8 cellular contexts compared by ENCODE assay signal in genomic region chr1:15524283-15525042, GRCh38. TPM values are rescaled to one million over a fixed set of nuclear protein-coding genes. Genes with fewer than 3 reads are reported as not detected.
A peak's percentile ranks its signal among the peaks of the same experiment; 100 is the strongest.
DNase-seq lines count a peak whose midpoint lies in the region; ATAC-seq and TF ChIP-seq lines count a peak whose summit lies in the region.

No MANE protein-coding gene starts in this region.

- no peaks in the 10 kb centered on the region for H3K9me3 ChIP-seq in SK-N-SH

- POLR2A ChIA-PET in SK-N-SH (lab: Yijun Ruan, JAX), result no interaction called here

- H3K9me2 ChIP-seq in SK-N-SH, result no peaks in the 10 kb centered on the region

- peaks cover 16% of the 10 kb centered on the region for H3F3A ChIP-seq in SK-N-SH (replicated peaks; ENCODE audit: insufficient read depth)

- no peaks in the 10 kb centered on the region; the same call in 1 of the 2 replicates for H4K20me1 ChIP-seq in SK-N-SH (ENCODE audit: insufficient read depth)

- H2AFZ ChIP-seq in SK-N-SH (ENCODE audit: low read depth), result no peak overlapping the region

- DNase-seq in GM04503 (ENCODE audit: low read depth) (peak; percentile 59), NCI-H1092 (lab: John Stamatoyannopoulos, UW) (peak; percentile 99), SK-N-SH (peak; percentile 95), glomerular endothelial cell (ENCODE audit: extremely low read depth, low read depth, low spot score) (peak; percentile 41), omental fat pad (ENCODE audit: low spot score) (peak; percentile 99)
- peak; percentile 99 for DNase-seq in activated naive CD4-positive, alpha-beta T cell treated with anti-CD3 and anti-CD28 coated beads, Interleukin-2, amount 50 U/mL, for 72 hours (ENCODE audit: low spot score in 2 of 2)

- no peak for TF ChIP-seq CTCF in SK-N-SH (IDR thresholded peaks at IDR 0.05)
- TF ChIP-seq CTCF in omental fat pad (IDR thresholded peaks at IDR 0.05), result no peak

- no peaks in the 10 kb centered on the region for H3K9me3 Mint-ChIP-seq in activated naive CD4-positive, alpha-beta T cell treated with anti-CD3 and anti-CD28 coated beads, Interleukin-2, amount 50 U/mL, for 72 hours

- no CpG with 5 or more reads among the region's 87 CpGs for WGBS in SK-N-SH (ENCODE audit: low lambda C conversion rate)

- H3K4me2 ChIP-seq in SK-N-SH, result no peak overlapping the region

- H3K9ac ChIP-seq in SK-N-SH, result peak overlapping the region; percentile 77; the same call in 1 of the 2 replicates

- peaks cover 6 to 7% of the 10 kb centered on the region in 2 experiments for H3K36me3 ChIP-seq in SK-N-SH (replicated peaks in 1 of 2; ENCODE audit: control insufficient read depth in 1 of 2, insufficient read depth in 2 of 2, low read length in 1 of 2)

- no peak for TF ChIP-seq EP300 in SK-N-SH (IDR thresholded peaks at IDR 0.05; ENCODE audit: borderline replicate concordance in 1 of 2, low read depth in 1 of 2, low read length in 1 of 2)

- peak overlapping the region; percentile 97 to 99 for H3K27ac Mint-ChIP-seq in activated naive CD4-positive, alpha-beta T cell treated with anti-CD3 and anti-CD28 coated beads, Interleukin-2, amount 50 U/mL, for 72 hours

- CTCF ChIA-PET in SK-N-SH (lab: Yijun Ruan, JAX), result no interaction called here

- H3K27ac ChIP-seq in SK-N-SH (ENCODE audit: low read depth in 2 of 2, low read length in 1 of 2) (peak overlapping the region; percentile 90 to 97), temporal lobe (ENCODE audit: low read depth, low read length) (peak overlapping the region; percentile 95)

- H3K36me3 Mint-ChIP-seq in activated naive CD4-positive, alpha-beta T cell treated with anti-CD3 and anti-CD28 coated beads, Interleukin-2, amount 50 U/mL, for 72 hours, result no peaks in the 10 kb centered on the region

- H3K27me3 ChIP-seq in SK-N-SH (ENCODE audit: insufficient read depth), result no peaks in the 10 kb centered on the region

- peak; percentile 37 for ATAC-seq in HG02588 (IDR thresholded peaks at IDR 0.05; ENCODE audit: unreplicated experiment)
- ATAC-seq in activated naive CD4-positive, alpha-beta T cell treated with anti-CD3 and anti-CD28 coated beads, Interleukin-2, amount 50 U/mL, for 72 hours, result peak; percentile 56 to 65
- peak; percentile 63 for ATAC-seq in omental fat pad (ENCODE audit: low FRiP score)

- peak overlapping the region; percentile 69 to 71 for H3K4me3 ChIP-seq in SK-N-SH (ENCODE audit: low read depth in 2 of 2, low read length in 1 of 2)

- H3K79me2 ChIP-seq in SK-N-SH (ENCODE audit: insufficient read depth), result peaks cover 39% of the 10 kb centered on the region

- no peak for TF ChIP-seq RAD21 in SK-N-SH (IDR thresholded peaks at IDR 0.05; ENCODE audit: low read length)

- peaks cover 6 to 20% of the 10 kb centered on the region in 2 experiments for H3K4me1 ChIP-seq in SK-N-SH (ENCODE audit: control insufficient read depth in 1 of 2, insufficient read depth in 2 of 2, low read depth in 1 of 2, low read length in 1 of 2)

TF ChIP-seq in SK-N-SH, 30 proteins besides CTCF, POLR2A, EP300 and RAD21 (continues in another document):
- TF ChIP-seq TEAD4 (IDR thresholded peaks at IDR 0.05; ENCODE audit: borderline replicate concordance, insufficient read depth), result no peak
- no peak for TF ChIP-seq USF1 (IDR thresholded peaks at IDR 0.05; ENCODE audit: borderline replicate concordance, low read depth)
- no peak for TF ChIP-seq GATA2 (CRISPR knock-in tag; IDR thresholded peaks at IDR 0.05)
- no peak for TF ChIP-seq EZH2phosphoT487 (IDR thresholded peaks at IDR 0.05; ENCODE audit: borderline replicate concordance, low read depth)
- TF ChIP-seq, protein P1, sequence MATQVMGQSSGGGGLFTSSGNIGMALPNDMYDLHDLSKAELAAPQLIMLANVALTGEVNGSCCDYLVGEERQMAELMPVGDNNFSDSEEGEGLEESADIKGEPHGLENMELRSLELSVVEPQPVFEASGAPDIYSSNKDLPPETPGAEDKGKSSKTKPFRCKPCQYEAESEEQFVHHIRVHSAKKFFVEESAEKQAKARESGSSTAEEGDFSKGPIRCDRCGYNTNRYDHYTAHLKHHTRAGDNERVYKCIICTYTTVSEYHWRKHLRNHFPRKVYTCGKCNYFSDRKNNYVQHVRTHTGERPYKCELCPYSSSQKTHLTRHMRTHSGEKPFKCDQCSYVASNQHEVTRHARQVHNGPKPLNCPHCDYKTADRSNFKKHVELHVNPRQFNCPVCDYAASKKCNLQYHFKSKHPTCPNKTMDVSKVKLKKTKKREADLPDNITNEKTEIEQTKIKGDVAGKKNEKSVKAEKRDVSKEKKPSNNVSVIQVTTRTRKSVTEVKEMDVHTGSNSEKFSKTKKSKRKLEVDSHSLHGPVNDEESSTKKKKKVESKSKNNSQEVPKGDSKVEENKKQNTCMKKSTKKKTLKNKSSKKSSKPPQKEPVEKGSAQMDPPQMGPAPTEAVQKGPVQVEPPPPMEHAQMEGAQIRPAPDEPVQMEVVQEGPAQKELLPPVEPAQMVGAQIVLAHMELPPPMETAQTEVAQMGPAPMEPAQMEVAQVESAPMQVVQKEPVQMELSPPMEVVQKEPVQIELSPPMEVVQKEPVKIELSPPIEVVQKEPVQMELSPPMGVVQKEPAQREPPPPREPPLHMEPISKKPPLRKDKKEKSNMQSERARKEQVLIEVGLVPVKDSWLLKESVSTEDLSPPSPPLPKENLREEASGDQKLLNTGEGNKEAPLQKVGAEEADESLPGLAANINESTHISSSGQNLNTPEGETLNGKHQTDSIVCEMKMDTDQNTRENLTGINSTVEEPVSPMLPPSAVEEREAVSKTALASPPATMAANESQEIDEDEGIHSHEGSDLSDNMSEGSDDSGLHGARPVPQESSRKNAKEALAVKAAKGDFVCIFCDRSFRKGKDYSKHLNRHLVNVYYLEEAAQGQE (IDR thresholded peaks at IDR 0.05; ENCODE audit: low read depth, low read length), result no peak
- TF ChIP-seq MEF2A (IDR thresholded peaks at IDR 0.05; ENCODE audit: borderline replicate concordance, low read depth), result no peak
- TF ChIP-seq, protein P2, sequence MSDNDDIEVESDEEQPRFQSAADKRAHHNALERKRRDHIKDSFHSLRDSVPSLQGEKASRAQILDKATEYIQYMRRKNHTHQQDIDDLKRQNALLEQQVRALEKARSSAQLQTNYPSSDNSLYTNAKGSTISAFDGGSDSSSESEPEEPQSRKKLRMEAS (IDR thresholded peaks at IDR 0.05; ENCODE audit: low read depth), result no peak
- no peak for TF ChIP-seq YY1 (IDR thresholded peaks at IDR 0.05; ENCODE audit: low read depth)
- TF ChIP-seq NFIC (IDR thresholded peaks at IDR 0.05; ENCODE audit: borderline replicate concordance), result no peak
- TF ChIP-seq RCOR1 (IDR thresholded peaks at IDR 0.05; ENCODE audit: low read length), result no peak; the same call in 1 of the 2 replicates
- no peak for TF ChIP-seq FOXJ3 (CRISPR knock-in tag; IDR thresholded peaks at IDR 0.05)
- TF ChIP-seq FOSL2 (IDR thresholded peaks at IDR 0.05; ENCODE audit: borderline replicate concordance, low read depth), result no peak
- no peak for TF ChIP-seq USF2 (IDR thresholded peaks at IDR 0.05; ENCODE audit: borderline replicate concordance, low read depth, low read length)
- TF ChIP-seq SIN3A (IDR thresholded peaks at IDR 0.05; ENCODE audit: borderline replicate concordance, low read depth, low read length), result no peak
- no peak for TF ChIP-seq IRF3 (IDR thresholded peaks at IDR 0.05; ENCODE audit: low read depth, low read length)

RNA-seq across cellular contexts. Expression of gene CASP9, which starts 0.4 kb away (rescaled TPM):
- polyA plus RNA-seq in SK-N-SH (2012; rRNA removed), result 16.9 and 19.2 TPM in 2 replicates
- 10.2 and 13.9 TPM in 2 replicates for polyA plus RNA-seq in SK-N-SH (2012; cell fraction: cytosol; rRNA removed)
- 35.1 and 35.9 TPM in 2 replicates for polyA plus RNA-seq in SK-N-SH (2012; cell fraction: nucleus; rRNA removed)
- 10 to 100 TPM; 12.0 to 16.9 TPM for total RNA-seq in activated naive CD4-positive, alpha-beta T cell treated with anti-CD3 and anti-CD28 coated beads, Interleukin-2, amount 50 U/mL, for 72 hours
- 13.9 and 19.7 TPM in 2 replicates for total RNA-seq in glomerular endothelial cell
- 10 to 100 TPM in 1 of 4 donors, 1 to 10 TPM in 3; 9.3 to 37.7 (median 9.7) TPM for total RNA-seq in omental fat pad
- 3.2 TPM for total RNA-seq in temporal lobe

RNA-seq across cellular contexts. Expression of gene DNAJC16, which starts 2.2 kb away (rescaled TPM):
- 8.4 and 13.7 TPM in 2 replicates for polyA plus RNA-seq in SK-N-SH (2012; rRNA removed)
- 8.9 and 10.8 TPM in 2 replicates for polyA plus RNA-seq in SK-N-SH (2012; cell fraction: cytosol; rRNA removed)
- 10.0 and 18.2 TPM in 2 replicates for polyA plus RNA-seq in SK-N-SH (2012; cell fraction: nucleus; rRNA removed)
- 10 to 100 TPM in 1 of 2 donors, 1 to 10 TPM in 1; 4.6 to 10.9 TPM for total RNA-seq in activated naive CD4-positive, alpha-beta T cell treated with anti-CD3 and anti-CD28 coated beads, Interleukin-2, amount 50 U/mL, for 72 hours
- total RNA-seq in glomerular endothelial cell, result 20.7 and 31.2 TPM in 2 replicates
- 10 to 100 TPM; 13.2 to 19.7 (median 15.1) TPM for total RNA-seq in omental fat pad
- 17.5 TPM for total RNA-seq in temporal lobe

RNA-seq across cellular contexts. Expression of gene CELA2B, which starts 48.6 kb away (rescaled TPM):
- not detected in 2 replicates for polyA plus RNA-seq in SK-N-SH (2012; rRNA removed)
- polyA plus RNA-seq in SK-N-SH (2012; cell fraction: cytosol; rRNA removed), result not detected in 2 replicates
- not detected in 2 replicates for polyA plus RNA-seq in SK-N-SH (2012; cell fraction: nucleus; rRNA removed)
- total RNA-seq in activated naive CD4-positive, alpha-beta T cell treated with anti-CD3 and anti-CD28 coated beads, Interleukin-2, amount 50 U/mL, for 72 hours, result not detected
- total RNA-seq in glomerular endothelial cell (not detected in 2 replicates), omental fat pad (not detected), temporal lobe (not detected)

Comparison
In these comparisons a context has a peak if more than half of its experiments do, and no peak if none do; other contexts are left out.
1. Peak in every context shown above with its lines: DNase-seq, ATAC-seq, H3K4me3 ChIP-seq and H3K27ac ChIP-seq.
2. DNase-seq: peak in every context shown above with its lines; median percentile 99 in NCI-H1092; 99 in activated naive CD4-positive, alpha-beta T cell treated with anti-CD3 and anti-CD28 coated beads, Interleukin-2, amount 50 U/mL, for 72 hours; 99 in omental fat pad; 95 in SK-N-SH; 59 in GM04503; 41 in glomerular endothelial cell.